Comparison of ENCODE assay signal across 8 cellular contexts in genomic region chr4:77240469-77241066, GRCh38.
DNase-seq lines count a peak whose midpoint lies in the region; ATAC-seq lines count a peak whose summit lies in the region.

No MANE protein-coding gene starts in this region.

- ATAC-seq in HG02981 (IDR thresholded peaks at IDR 0.05; ENCODE audit: unreplicated experiment) = peak; percentile 80

- DNase-seq in NK-92 treated with Interleukin-12 subunit alpha and Interleukin-12 subunit beta, amount 100 ng/mL, for 24 hours (lab: John Stamatoyannopoulos, UW) = peak; percentile 4
- no peak for DNase-seq in NK-92 (lab: John Stamatoyannopoulos, UW; ENCODE audit: unreplicated experiment)
- DNase-seq in NCI-H345 treated with DMSO at 0.1 percent for 48 hours (lab: John Stamatoyannopoulos, UW; ENCODE audit: unreplicated experiment) = peak; percentile 19
- DNase-seq in activated CD4-positive, alpha-beta T cell treated with anti-CD3 and anti-CD28 coated beads, Interleukin-2, amount 50 U/mL, for 1 hour = peak; percentile 54
- DNase-seq in ecto neural progenitor cell (ENCODE audit: low spot score) = peak; percentile 83
- DNase-seq in medulla oblongata (ENCODE audit: extremely low spot score) = peak; percentile 57
- DNase-seq in stimulated activated CD8-positive, alpha-beta memory T cell treated with anti-CD3 and anti-CD28 coated beads, Interleukin-4, amount 100 ng/mL, for 24 hours (ENCODE audit: low read depth) = peak; percentile 52
